Comparison of ENCODE assay signal across 8 cellular contexts in genomic region chr2:182717451-182718215, GRCh38. TPM values are rescaled to one million over a fixed set of nuclear protein-coding genes. Genes with fewer than 3 reads are reported as not detected.
DNase-seq lines count a peak whose midpoint lies in the region; ATAC-seq and TF ChIP-seq lines count a peak whose summit lies in the region.

No MANE protein-coding gene starts in this region.

- peaks cover 16 to 27% of the 10 kb centered on the region in 2 donors for H3K4me1 ChIP-seq in thoracic aorta (ENCODE audit: control insufficient read depth in 1 of 2, low read depth in 2 of 2)

- peak overlapping the region; percentile 2 for H3K27ac Mint-ChIP-seq in chondrocyte (ENCODE audit: unreplicated experiment)

- H3K4me1 Mint-ChIP-seq in chondrocyte (ENCODE audit: low read depth): no peaks in the 10 kb centered on the region

- no peak for TF ChIP-seq CTCF in chondrocyte (IDR thresholded peaks at IDR 0.05)
- no peak for TF ChIP-seq CTCF in thoracic aorta (IDR thresholded peaks at IDR 0.05)

- H3K27me3 Mint-ChIP-seq in chondrocyte (ENCODE audit: low read depth): no peaks in the 10 kb centered on the region

- H3K27ac ChIP-seq in thoracic aorta (peak overlapping the region; percentile 77 to 84), substantia nigra (ENCODE audit: low read depth, low read length, poor library complexity, severe bottlenecking) (no peak overlapping the region)

- H3K36me3 ChIP-seq in thoracic aorta: no peaks in the 10 kb centered on the region

- no peaks in the 10 kb centered on the region for H3K9me3 Mint-ChIP-seq in chondrocyte (ENCODE audit: low read depth)

- no peaks in the 10 kb centered on the region for H3K27me3 ChIP-seq in thoracic aorta (replicated peaks; ENCODE audit: insufficient read depth)

- peak; percentile 41 for ATAC-seq in GM19455 (IDR thresholded peaks at IDR 0.05; ENCODE audit: unreplicated experiment)
- peak; percentile 23 for ATAC-seq in HG03442 (IDR thresholded peaks at IDR 0.05; ENCODE audit: unreplicated experiment)
- ATAC-seq in thoracic aorta (ENCODE audit: insufficient number of reproducible peaks, low FRiP score, low read depth): no peak

- H3K4me3 ChIP-seq in thoracic aorta: peak overlapping the region; percentile 91

- H3K9me3 ChIP-seq in thoracic aorta: no peaks in the 10 kb centered on the region

- peak; percentile 52 for DNase-seq in G401 (ENCODE audit: low spot score)
- DNase-seq in chondrocyte (ENCODE audit: low spot score): no peak
- DNase-seq in thoracic aorta (ENCODE audit: low spot score): no peak
- no peak for DNase-seq in NCI-H1694 treated with DMSO at 0.1 percent for 48 hours (lab: John Stamatoyannopoulos, UW)
- DNase-seq in substantia nigra (lab: John Stamatoyannopoulos, UW): no peak
- no peak for DNase-seq in OCI-M2 (lab: John Stamatoyannopoulos, UW; ENCODE audit: unreplicated experiment)

- peak overlapping the region; percentile 1 for H3K4me3 Mint-ChIP-seq in chondrocyte (ENCODE audit: unreplicated experiment)

- H3K36me3 Mint-ChIP-seq in chondrocyte (ENCODE audit: low read depth): no peaks in the 10 kb centered on the region

- in situ Hi-C loops in G401 (cut with HindIII; ENCODE audit: low sequenced_read_pairs): no loop called here

RNA-seq across cellular contexts. Expression of gene DNAJC10, which starts 1.6 kb away (rescaled TPM):
- total RNA-seq in G401 (2014; rRNA removed; shearing (Covaris generic)): 107 and 150 TPM in 2 replicates
- total RNA-seq in chondrocyte (165 to 261 TPM (median 178 TPM) in 3 replicates), thoracic aorta (10 to 100 TPM; 72.0 to 75.6 TPM)
